In the genomic region with DNA sequence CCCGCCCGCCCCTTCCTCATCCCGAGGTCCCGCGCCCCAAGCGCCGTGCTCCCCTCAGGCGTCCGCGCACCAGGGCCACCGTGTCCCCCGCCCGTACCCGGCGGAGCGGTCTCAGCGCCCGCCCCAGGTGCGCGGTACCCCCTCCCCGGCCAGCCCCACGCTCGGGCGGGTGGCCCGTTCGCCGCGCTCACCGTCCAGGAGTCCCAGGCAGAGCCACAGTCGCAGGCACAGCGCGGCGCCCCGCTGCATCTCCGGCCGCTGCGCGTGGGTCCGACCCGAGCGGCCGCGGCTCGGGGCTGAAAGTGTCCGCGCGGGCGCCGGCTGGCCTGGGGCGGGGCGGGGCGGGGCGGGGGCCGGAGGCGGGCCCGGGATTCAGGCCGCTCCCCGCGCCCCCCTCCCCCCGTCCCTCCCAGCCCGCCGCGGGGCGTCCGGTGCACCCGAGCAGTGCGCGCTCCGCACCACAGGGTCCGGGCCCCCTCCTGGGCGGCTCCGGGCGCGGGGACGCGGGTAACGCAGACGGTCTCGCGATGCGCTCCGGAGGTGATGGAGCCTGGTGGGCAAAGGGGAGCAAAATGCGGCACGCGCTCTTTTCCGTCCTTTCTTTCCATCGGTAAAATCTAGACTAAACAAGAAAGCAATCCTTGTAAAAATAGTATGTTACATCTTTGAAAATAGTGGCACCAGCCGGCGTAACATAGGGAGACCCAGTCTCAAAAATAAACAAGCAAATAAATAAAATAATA, we compare ENCODE assay signal across 1 cellular context.
TF ChIP-seq lines count a peak whose summit lies in the region.

Gene FLT4 (minus strand): TSS at position 304 of the 743 bp plus-strand sequence. CDS start 55 bp downstream, at position 249.

TF ChIP-seq in K562, 482 proteins besides CTCF, POLR2A, EP300 and RAD21 (continued from another document):
- TF ChIP-seq, protein P1, sequence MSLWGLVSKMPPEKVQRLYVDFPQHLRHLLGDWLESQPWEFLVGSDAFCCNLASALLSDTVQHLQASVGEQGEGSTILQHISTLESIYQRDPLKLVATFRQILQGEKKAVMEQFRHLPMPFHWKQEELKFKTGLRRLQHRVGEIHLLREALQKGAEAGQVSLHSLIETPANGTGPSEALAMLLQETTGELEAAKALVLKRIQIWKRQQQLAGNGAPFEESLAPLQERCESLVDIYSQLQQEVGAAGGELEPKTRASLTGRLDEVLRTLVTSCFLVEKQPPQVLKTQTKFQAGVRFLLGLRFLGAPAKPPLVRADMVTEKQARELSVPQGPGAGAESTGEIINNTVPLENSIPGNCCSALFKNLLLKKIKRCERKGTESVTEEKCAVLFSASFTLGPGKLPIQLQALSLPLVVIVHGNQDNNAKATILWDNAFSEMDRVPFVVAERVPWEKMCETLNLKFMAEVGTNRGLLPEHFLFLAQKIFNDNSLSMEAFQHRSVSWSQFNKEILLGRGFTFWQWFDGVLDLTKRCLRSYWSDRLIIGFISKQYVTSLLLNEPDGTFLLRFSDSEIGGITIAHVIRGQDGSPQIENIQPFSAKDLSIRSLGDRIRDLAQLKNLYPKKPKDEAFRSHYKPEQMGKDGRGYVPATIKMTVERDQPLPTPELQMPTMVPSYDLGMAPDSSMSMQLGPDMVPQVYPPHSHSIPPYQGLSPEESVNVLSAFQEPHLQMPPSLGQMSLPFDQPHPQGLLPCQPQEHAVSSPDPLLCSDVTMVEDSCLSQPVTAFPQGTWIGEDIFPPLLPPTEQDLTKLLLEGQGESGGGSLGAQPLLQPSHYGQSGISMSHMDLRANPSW (CRISPR knock-in tag; IDR thresholded peaks at IDR 0.05), result no peak
- TF ChIP-seq ETV5 (CRISPR knock-in tag; IDR thresholded peaks at IDR 0.05; ENCODE audit: low read depth) (no peak), ZNF184 (CRISPR knock-in tag; IDR thresholded peaks at IDR 0.05) (no peak)
TF ChIP-seq in K562: peak in this region for 0.
